In genomic region chr13:38462605-38463004, GRCh38 we compare ENCODE assay signal across 19 cellular contexts.
"Had no signal": no experiment of that assay in that cellular context is flagged by ENCODE, and none has a peak within 500 bp of the region (broad histone marks: within the 10 kb centered on the region; RNA-seq: fewer than 3 reads in every experiment).

No MANE protein-coding gene starts in this region.

- H3K4me1 Mint-ChIP-seq: activated naive CD4-positive, alpha-beta T cell treated with anti-CD3 and anti-CD28 coated beads, Interleukin-2, amount 50 U/mL, for 24 hours; naive B cell had no signal

- H3K27me3 ChIP-seq: breast epithelium, foreskin keratinocyte, hepatocyte, testis, upper lobe of left lung had no signal

- H3K4me3 ChIP-seq: breast epithelium, coronary artery, hepatocyte, mucosa of descending colon, psoas muscle, testis, upper lobe of left lung had no signal

- H3K4me3 Mint-ChIP-seq: activated naive CD4-positive, alpha-beta T cell treated with anti-CD3 and anti-CD28 coated beads, Interleukin-2, amount 50 U/mL, for 24 hours; activated T-cell treated with anti-CD3 and anti-CD28 coated beads, Interleukin-2, amount 50 U/mL, for 72 hours; naive B cell had no signal

- H3K27ac Mint-ChIP-seq: activated naive CD4-positive, alpha-beta T cell treated with anti-CD3 and anti-CD28 coated beads, Interleukin-2, amount 50 U/mL, for 24 hours; activated T-cell treated with anti-CD3 and anti-CD28 coated beads, Interleukin-2, amount 50 U/mL, for 72 hours; naive B cell had no signal

- H3K27ac ChIP-seq: breast epithelium, coronary artery, foreskin keratinocyte, hepatocyte, psoas muscle, testis, upper lobe of left lung had no signal

- DNase-seq: activated CD4-positive, alpha-beta T cell treated with anti-CD3 and anti-CD28 coated beads, Interleukin-2, amount 50 U/mL, for 1 hour; activated CD8-positive, alpha-beta memory T cell treated with anti-CD3 and anti-CD28 coated beads for 24 hours; activated CD8-positive, alpha-beta memory T cell treated with anti-CD3 and anti-CD28 coated beads, Interleukin-2, amount 50 U/mL, for 48 hours; activated gamma-delta T cell; activated T-cell treated with anti-CD3 and anti-CD28 coated beads, Interleukin-2, amount 50 U/mL, for 72 hours; foreskin keratinocyte; left cardiac atrium; mesenchymal stem cell; mucosa of descending colon; naive B cell; psoas muscle; right cardiac atrium; stimulated activated CD4-positive, alpha-beta T cell treated with anti-CD3 and anti-CD28 coated beads, Interleukin-2, amount 100 ng/mL, for 24 hours; testis; upper lobe of left lung had no signal

- H3K9me3 ChIP-seq: mucosa of descending colon, psoas muscle, testis, upper lobe of left lung had no signal

- H3K36me3 ChIP-seq: breast epithelium, upper lobe of left lung had no signal

- H3K4me1 ChIP-seq: breast epithelium, foreskin keratinocyte, psoas muscle, testis, upper lobe of left lung had no signal

- ATAC-seq: foreskin keratinocyte, left cardiac atrium, mucosa of descending colon, psoas muscle, right cardiac atrium had no signal

- H3K36me3 Mint-ChIP-seq: activated naive CD4-positive, alpha-beta T cell treated with anti-CD3 and anti-CD28 coated beads, Interleukin-2, amount 50 U/mL, for 24 hours had no signal
